In genomic region chr10:101001225-101002035, GRCh38 we compare ENCODE assay signal across 8 cellular contexts. TPM values are rescaled to one million over a fixed set of nuclear protein-coding genes. Genes with fewer than 3 reads are reported as not detected.
DNase-seq lines count a peak whose midpoint lies in the region; ATAC-seq and TF ChIP-seq lines count a peak whose summit lies in the region.

No MANE protein-coding gene starts in this region.

- no peak overlapping the region for H2BK5ac ChIP-seq in mesenchymal stem cell (ENCODE audit: low read depth, low read length, poor library complexity, severe bottlenecking)

- no peaks in the 10 kb centered on the region for H3K9me2 ChIP-seq in PC-3 (replicated peaks; ENCODE audit: low read length)

- no peaks in the 10 kb centered on the region for H4K20me1 ChIP-seq in PC-3 (ENCODE audit: low read length)

- H4K91ac ChIP-seq in mesenchymal stem cell (ENCODE audit: low read length) = peak overlapping the region; percentile 55

- H3K9me3 Mint-ChIP-seq in effector memory CD8-positive, alpha-beta T cell = no peaks in the 10 kb centered on the region

- no peak overlapping the region for H2BK15ac ChIP-seq in mesenchymal stem cell (ENCODE audit: low read depth, poor library complexity, severe bottlenecking)

- H3K4me3 Mint-ChIP-seq in effector memory CD8-positive, alpha-beta T cell = peak overlapping the region; percentile 45 to 78

- peaks cover 40% of the 10 kb centered on the region for H3K79me2 ChIP-seq in PC-3 (ENCODE audit: low read length)

- H3K18ac ChIP-seq in mesenchymal stem cell (ENCODE audit: low read depth in 1 of 2, low read length in 2 of 2) = peak overlapping the region; percentile 16 to 95

- peaks cover 18% of the 10 kb centered on the region in 2 donors for H3K4me1 Mint-ChIP-seq in effector memory CD8-positive, alpha-beta T cell (ENCODE audit: low read depth in 2 of 2)

- H3K79me1 ChIP-seq in mesenchymal stem cell (replicated peaks; ENCODE audit: low read length, poor library complexity, severe bottlenecking) = peaks cover 24% of the 10 kb centered on the region

- peak overlapping the region; percentile 44 for H3K27ac ChIP-seq in PC-3 (ENCODE audit: low read length)
- peak overlapping the region; percentile 83 for H3K27ac ChIP-seq in mesenchymal stem cell (ENCODE audit: low read length, poor library complexity, severe bottlenecking)
- peak overlapping the region; percentile 96 to 99 for H3K27ac ChIP-seq in testis

- H3K14ac ChIP-seq in mesenchymal stem cell (ENCODE audit: low read length in 2 of 2) = peak overlapping the region in 1 of 2 experiments; percentile 26

- no peak for TF ChIP-seq POLR2A in testis (IDR thresholded peaks at IDR 0.05)

- H4K8ac ChIP-seq in mesenchymal stem cell (ENCODE audit: low read length) = peak overlapping the region; percentile 15

- H3K9ac ChIP-seq in PC-3 (ENCODE audit: low read length) (peak overlapping the region; percentile 93; the same call in 1 of the 2 replicates), mesenchymal stem cell (ENCODE audit: low read length) (peak overlapping the region; percentile 100)

- intact Hi-C loops in PC-3 (cut with micrococcal nuclease) (no loop called here), testis (cut with DNase I; ENCODE audit: low total_unique reads) (no loop called here)

- H3K9me3 ChIP-seq in BE2C (no peaks in the 10 kb centered on the region), PC-3 (ENCODE audit: low read length) (no peaks in the 10 kb centered on the region), mesenchymal stem cell (ENCODE audit: control insufficient read depth, low read length) (no peaks in the 10 kb centered on the region), testis (no peaks in the 10 kb centered on the region)

- DNase-seq in BE2C = peak; percentile 33
- peak; percentile 54 for DNase-seq in PC-3
- no peak for DNase-seq in effector memory CD8-positive, alpha-beta T cell
- DNase-seq in mesenchymal stem cell = peak; percentile 93
- peak; percentile 92 for DNase-seq in testis
- DNase-seq in stimulated activated naive CD4-positive, alpha-beta T cell treated with Interleukin-2 at 50 U/mL for 16 hours (lab: John Stamatoyannopoulos, UW) = no peak
- DNase-seq in activated gamma-delta T cell treated with Interleukin-2 at 50 U/mL for 16 hours = no peak

- POLR2A ChIA-PET in PC-3 (lab: Charles Lee; ENCODE audit: unreplicated experiment) = no interaction called here

- H3K4me1 ChIP-seq in BE2C = peaks cover 12% of the 10 kb centered on the region; the same call in 1 of the 2 replicates
- peaks cover 34% of the 10 kb centered on the region for H3K4me1 ChIP-seq in PC-3 (ENCODE audit: insufficient read depth, low read length)
- H3K4me1 ChIP-seq in mesenchymal stem cell (ENCODE audit: control insufficient read depth, insufficient read depth, low read depth, low read length) = peaks cover 36% of the 10 kb centered on the region
- peaks cover 35% of the 10 kb centered on the region for H3K4me1 ChIP-seq in testis

- H3K4me3 ChIP-seq in BE2C (ENCODE audit: low read depth, low read length) (peak overlapping the region; percentile 76; the same call in 1 of the 2 replicates), PC-3 (ENCODE audit: low read length) (peak overlapping the region; percentile 83), mesenchymal stem cell (ENCODE audit: insufficient read depth in 1 of 2, low read depth in 1 of 2, low read length in 2 of 2) (peak overlapping the region in 1 of 2 experiments; percentile 96), testis (no peak overlapping the region)

- no peak for TF ChIP-seq CTCF in BE2C (IDR thresholded peaks at IDR 0.05; ENCODE audit: low read depth, low read length)
- no peak for TF ChIP-seq CTCF in PC-3 (conservative IDR thresholded peaks at IDR 0.05; ENCODE audit: low read depth, low read length)
- no peak for TF ChIP-seq CTCF in testis (IDR thresholded peaks at IDR 0.05)

- H3K23ac ChIP-seq in mesenchymal stem cell (ENCODE audit: low read length in 2 of 2) = no peak overlapping the region

- H3K4me2 ChIP-seq in PC-3 (ENCODE audit: low read length) = peak overlapping the region; percentile 97
- H3K4me2 ChIP-seq in mesenchymal stem cell (ENCODE audit: low read length, poor library complexity, severe bottlenecking) = peak overlapping the region; percentile 43

- H3K27ac Mint-ChIP-seq in effector memory CD8-positive, alpha-beta T cell = peak overlapping the region in 1 of 2 donors; percentile 84

- peak; percentile 29 for ATAC-seq in PC-3
- ATAC-seq in effector memory CD8-positive, alpha-beta T cell (replicated peaks) = no peak
- ATAC-seq in GM19463 (IDR thresholded peaks at IDR 0.05; ENCODE audit: unreplicated experiment) = no peak

- H2AFZ ChIP-seq in PC-3 (ENCODE audit: low read length) = no peak overlapping the region
- H2AFZ ChIP-seq in mesenchymal stem cell (ENCODE audit: low read depth, low read length) = no peak overlapping the region

- WGBS in mesenchymal stem cell = 52% methylated on average over 10 of the region's 10 CpGs
- 43 to 57% methylated on average over 8 to 10 of the region's 10 CpGs for WGBS in testis, 2 donors

- no TSS peak for BruUV-seq in PC-3 (replicated peaks; lab: Mats Ljungman, UMichigan)

- peak overlapping the region in 1 of 2 experiments; percentile 71 for H3K4ac ChIP-seq in mesenchymal stem cell (ENCODE audit: low read depth in 1 of 2, low read length in 2 of 2)

- peaks cover 36% of the 10 kb centered on the region for H3K36me3 ChIP-seq in BE2C
- H3K36me3 ChIP-seq in PC-3 (ENCODE audit: low read depth, low read length) = no peaks in the 10 kb centered on the region
- peaks cover 41 to 44% of the 10 kb centered on the region in 2 experiments for H3K36me3 ChIP-seq in mesenchymal stem cell (ENCODE audit: control insufficient read depth in 1 of 2, insufficient read depth in 2 of 2, low read depth in 1 of 2, low read length in 2 of 2)
- H3K36me3 ChIP-seq in testis (ENCODE audit: low read depth, missing control alignments) = no peaks in the 10 kb centered on the region

- H3K27me3 Mint-ChIP-seq in effector memory CD8-positive, alpha-beta T cell = no peaks in the 10 kb centered on the region

- H2BK120ac ChIP-seq in mesenchymal stem cell (ENCODE audit: low read depth, low read length) = peak overlapping the region; percentile 97

- H2AK5ac ChIP-seq in mesenchymal stem cell (ENCODE audit: low read length, severe bottlenecking) = peak overlapping the region; percentile 3

- H3F3A ChIP-seq in PC-3 (ENCODE audit: low read length, unreplicated experiment) = no peaks in the 10 kb centered on the region

- H2BK12ac ChIP-seq in mesenchymal stem cell (ENCODE audit: low read length in 2 of 2) = peak overlapping the region in 1 of 2 experiments; percentile 25

- H3K27me3 ChIP-seq in BE2C (no peaks in the 10 kb centered on the region), PC-3 (ENCODE audit: low read length) (no peaks in the 10 kb centered on the region), mesenchymal stem cell (ENCODE audit: control insufficient read depth in 1 of 2, insufficient read depth in 1 of 2, low read length in 2 of 2) (no peaks in the 10 kb centered on the region), testis (no peaks in the 10 kb centered on the region)

- CTCF ChIA-PET in PC-3 (lab: Charles Lee) = interaction anchor here (0.5 to 0.6 kb wide), 2 partner anchors 14 to 40 kb away, joined by 3 to 16 read pairs; no protein-coding TSS in a partner anchor

- H3K36me3 Mint-ChIP-seq in effector memory CD8-positive, alpha-beta T cell (ENCODE audit: insufficient read depth) = peaks cover 7% of the 10 kb centered on the region

RNA-seq across cellular contexts. Expression of gene LZTS2, which starts 1.8 kb away (rescaled TPM):
- polyA plus RNA-seq in BE2C (2012; ENCODE audit: insufficient read depth, insufficient read length, low read depth) = 98.8 TPM
- 58.3 and 67.2 TPM in 2 replicates for total RNA-seq in PC-3 (2014; rRNA removed)
- polyA plus RNA-seq in mesenchymal stem cell (2013, experiment 1 of 2) = 89.8 TPM
- 87.3 TPM for polyA plus RNA-seq in mesenchymal stem cell (2013, experiment 2 of 2)
- 100 to 1,000 TPM; 133 to 158 TPM for total RNA-seq in testis
- 65.9 TPM for polyA plus RNA-seq in testis (ENCODE audit: insufficient read depth, low read depth, low replicate concordance)

RNA-seq across cellular contexts. Expression of gene TWNK, which starts 14.1 kb away (rescaled TPM):
- 96.5 TPM for polyA plus RNA-seq in BE2C (2012; ENCODE audit: insufficient read depth, insufficient read length, low read depth)
- 7.5 and 8.0 TPM in 2 replicates for total RNA-seq in PC-3 (2014; rRNA removed)
- 2.6 TPM for polyA plus RNA-seq in mesenchymal stem cell (2013, experiment 1 of 2)
- 2.5 TPM for polyA plus RNA-seq in mesenchymal stem cell (2013, experiment 2 of 2)
- 10 to 100 TPM; 24.4 to 31.1 TPM for total RNA-seq in testis
- 26.4 TPM for polyA plus RNA-seq in testis (ENCODE audit: insufficient read depth, low read depth, low replicate concordance)

RNA-seq across cellular contexts. Expression of gene MRPL43, which starts 14.1 kb away (rescaled TPM):
- 250 TPM for polyA plus RNA-seq in BE2C (2012; ENCODE audit: insufficient read depth, insufficient read length, low read depth)
- total RNA-seq in PC-3 (2014; rRNA removed) = 81.0 and 90.5 TPM in 2 replicates
- polyA plus RNA-seq in mesenchymal stem cell (2013, experiment 1 of 2) = 86.8 TPM
- 86.1 TPM for polyA plus RNA-seq in mesenchymal stem cell (2013, experiment 2 of 2)
- total RNA-seq in testis = 100 to 1,000 TPM; 123 to 124 TPM
- 199 TPM for polyA plus RNA-seq in testis (ENCODE audit: insufficient read depth, low read depth, low replicate concordance)

RNA-seq across cellular contexts. Expression of gene PDZD7, which starts 29.5 kb away (rescaled TPM):
- polyA plus RNA-seq in BE2C (2012; ENCODE audit: insufficient read depth, insufficient read length, low read depth) = 9.7 TPM
- total RNA-seq in PC-3 (2014; rRNA removed) (2.5 and 2.8 TPM in 2 replicates), testis (1 to 10 TPM; 2.2 to 3.5 TPM)
- polyA plus RNA-seq in mesenchymal stem cell (2013, experiment 1 of 2) = 1.3 TPM
- polyA plus RNA-seq in mesenchymal stem cell (2013, experiment 2 of 2) = 1.0 TPM
- polyA plus RNA-seq in testis (ENCODE audit: insufficient read depth, low read depth, low replicate concordance) = 1.6 TPM

RNA-seq across cellular contexts. Expression of gene SFXN3, which starts 29.6 kb away (rescaled TPM):
- polyA plus RNA-seq in BE2C (2012; ENCODE audit: insufficient read depth, insufficient read length, low read depth) = 31.7 TPM
- total RNA-seq in PC-3 (2014; rRNA removed) = 46.7 and 63.7 TPM in 2 replicates
- polyA plus RNA-seq in mesenchymal stem cell (2013, experiment 1 of 2) = 99.8 TPM
- 93.2 TPM for polyA plus RNA-seq in mesenchymal stem cell (2013, experiment 2 of 2)
- 100 to 1,000 TPM in 1 of 2 donors, 10 to 100 TPM in 1; 70.7 to 125 TPM for total RNA-seq in testis
- polyA plus RNA-seq in testis (ENCODE audit: insufficient read depth, low read depth, low replicate concordance) = 38.5 TPM

Comparison
In these comparisons a context has a peak if more than half of its experiments do, and no peak if none do; other contexts are left out.
1. DNase-seq: peak in BE2C (single experiment), PC-3 (single experiment), mesenchymal stem cell (single experiment) and testis (single experiment); none in effector memory CD8-positive, alpha-beta T cell (0 of 3), stimulated activated naive CD4-positive, alpha-beta T cell treated with Interleukin-2 at 50 U/mL for 16 hours (single experiment) and activated gamma-delta T cell treated with Interleukin-2 at 50 U/mL for 16 hours (single experiment).
2. H3K4me3 ChIP-seq: peak in BE2C (single experiment) and PC-3 (single experiment); none in testis (0 of 2).
3. H3K27ac ChIP-seq: peak in every context shown above with its lines; median percentile 98 in testis; 83 in mesenchymal stem cell; 44 in PC-3.